Comparison of ENCODE assay signal across 8 cellular contexts in the genomic region with DNA sequence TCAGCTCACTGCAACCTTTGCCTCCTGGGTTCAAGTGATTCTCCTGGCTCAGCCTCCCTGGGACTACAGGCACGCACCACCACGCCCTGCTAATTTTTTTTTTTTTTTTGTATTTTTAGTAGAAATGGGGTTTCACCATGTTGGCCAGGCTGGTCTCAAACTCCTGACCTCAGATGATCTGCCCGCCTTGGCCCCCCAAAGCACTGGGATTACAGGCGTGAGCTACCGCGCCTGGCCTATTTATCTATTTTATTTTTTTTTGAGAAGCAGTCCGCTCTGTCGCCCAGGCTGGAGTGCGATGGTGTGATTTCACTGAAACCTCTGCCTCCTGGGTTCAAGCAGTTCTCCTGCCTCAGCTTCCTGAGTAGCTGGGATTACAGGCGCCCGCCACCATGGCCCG. TPM values are rescaled to one million over a fixed set of nuclear protein-coding genes. Genes with fewer than 3 reads are reported as not detected.
DNase-seq lines count a peak whose midpoint lies in the region; ATAC-seq, FAIRE-seq and TF ChIP-seq lines count a peak whose summit lies in the region.
"Not testable (repeated sequence)": the region's sequence is repeated elsewhere in the genome, so short reads cannot be mapped to it uniquely, and the experiment has no call there.

No MANE protein-coding gene starts in this region.

- not testable (repeated sequence) for H3K9me3 Mint-ChIP-seq in activated naive CD4-positive, alpha-beta T cell treated with anti-CD3 and anti-CD28 coated beads for 36 hours

- not testable (repeated sequence) for H3K36me3 Mint-ChIP-seq in activated naive CD4-positive, alpha-beta T cell treated with anti-CD3 and anti-CD28 coated beads for 36 hours (ENCODE audit: low read depth)

- not testable (repeated sequence) for H2AFZ ChIP-seq in SU-DHL-6 (ENCODE audit: low read depth, low read length, severe bottlenecking); HepG2 (ENCODE audit: low read length); osteoblast (ENCODE audit: low read length)

- H3K4me2 ChIP-seq in SU-DHL-6 (ENCODE audit: low read depth, low read length, poor library complexity, severe bottlenecking), result peak overlapping the region; percentile 73
- H3K4me2 ChIP-seq in HepG2 (ENCODE audit: low read depth, low read length), result 0 out of 2 replicates have a peak overlapping the region, but pooled peaks have one; percentile 53
- not testable (repeated sequence) for H3K4me2 ChIP-seq in osteoblast (ENCODE audit: insufficient read depth, low read length)

- not testable (repeated sequence) for BruUV-seq in HepG2 (replicated peaks; lab: Mats Ljungman, UMichigan)

- not testable (repeated sequence) for TF ChIP-seq RAD21 in HepG2 (CRISPR knock-in tag; IDR thresholded peaks at IDR 0.05)

- peaks cover 44% of the 10 kb centered on the region for H3K4me1 Mint-ChIP-seq in activated naive CD4-positive, alpha-beta T cell treated with anti-CD3 and anti-CD28 coated beads for 36 hours (ENCODE audit: low read depth)

- H3K27ac ChIP-seq in AG04450 (ENCODE audit: low read depth, low read length) (peak overlapping the region; percentile 88), HUES64 (ENCODE audit: low read depth, low read length) (peak overlapping the region; percentile 24; the same call in 1 of the 2 replicates), SU-DHL-6 (ENCODE audit: low read depth, low read length) (peak overlapping the region; percentile 93), dorsolateral prefrontal cortex (peak overlapping the region in 55 of 59 donors; percentile 31 to 100 (median 84)), HepG2 (ENCODE audit: extremely low read length, insufficient read depth, low read length) (peak overlapping the region; percentile 51), osteoblast (ENCODE audit: low read depth, low read length) (peak overlapping the region; percentile 87), stomach smooth muscle (ENCODE audit: low read length) (peak overlapping the region; percentile 88)

- peaks cover 37% of the 10 kb centered on the region for H3F3A ChIP-seq in SU-DHL-6 (ENCODE audit: insufficient read depth)

- POLR2A ChIA-PET in AG04450 (lab: Yijun Ruan, JAX) (interaction anchor here (1.9 kb wide), 1 partner anchor 10 kb away, joined by 5 read pairs; no protein-coding TSS in a partner anchor), HepG2 (lab: Yijun Ruan, JAX) (interaction anchor here (1.2 to 3.7 kb wide), 3 partner anchors 19 to 32 kb away, joined by 4 to 16 read pairs (median 14); no protein-coding TSS in a partner anchor)

- CTCF ChIA-PET in AG04450 (lab: Charles Lee), result interaction anchor here (1.4 to 2.1 kb wide), 2 partner anchors 46 to 128 kb away, joined by 7 to 14 read pairs; no protein-coding TSS in a partner anchor
- CTCF ChIA-PET in activated naive CD4-positive, alpha-beta T cell treated with anti-CD3 and anti-CD28 coated beads for 36 hours (lab: Charles Lee), result interaction anchor here (0.6 to 1.2 kb wide), 4 partner anchors 27 to 127 kb away, joined by 3 to 7 read pairs (median 4); no protein-coding TSS in a partner anchor
- CTCF ChIA-PET in HepG2 (lab: Yijun Ruan, JAX; ENCODE audit: low intra/inter-chr PET ratio, low total read pairs), result not testable (repeated sequence)

- FAIRE-seq in HepG2 (lab: Jason Lieb, UNC), result not testable (repeated sequence)

- not testable (repeated sequence) for TF ChIP-seq CTCF in AG04450 (IDR thresholded peaks at IDR 0.05; ENCODE audit: low read depth, low read length); SU-DHL-6 (IDR thresholded peaks at IDR 0.05; ENCODE audit: insufficient read depth, low read length, poor library complexity, severe bottlenecking); dorsolateral prefrontal cortex (IDR thresholded peaks at IDR 0.05 in 54 of 56, conservative IDR thresholded peaks at IDR 0.05 in 2 of 56; ENCODE audit: low read depth in 1 of 56, partially characterized antibody in 56 of 56); HepG2 (CRISPR knock-in tag; IDR thresholded peaks at IDR 0.05); osteoblast (IDR thresholded peaks at IDR 0.05; ENCODE audit: extremely low read depth, low read depth, low read length)

- H3K79me2 ChIP-seq in SU-DHL-6 (ENCODE audit: insufficient read depth, low read length) (peaks cover 73% of the 10 kb centered on the region), HepG2 (ENCODE audit: insufficient read depth, low read length) (peaks cover 25% of the 10 kb centered on the region), osteoblast (ENCODE audit: insufficient read depth, low read length) (peaks cover 75% of the 10 kb centered on the region)

- H3K27me3 ChIP-seq in AG04450 (ENCODE audit: control insufficient read depth, insufficient read depth, low read length); HUES64 (ENCODE audit: insufficient read depth, low read length); SU-DHL-6 (ENCODE audit: low read length); dorsolateral prefrontal cortex; HepG2 (ENCODE audit: control insufficient read depth in 1 of 2, insufficient read depth in 2 of 2, low read length in 2 of 2); osteoblast (ENCODE audit: insufficient read depth, low read length); stomach smooth muscle (ENCODE audit: control insufficient read depth in 1 of 2, insufficient read depth in 2 of 2, low read length in 2 of 2): not testable (repeated sequence)

- not testable (repeated sequence) for H3K27me3 Mint-ChIP-seq in activated naive CD4-positive, alpha-beta T cell treated with anti-CD3 and anti-CD28 coated beads for 36 hours (ENCODE audit: low read depth)

- H4K20me1 ChIP-seq in SU-DHL-6 (ENCODE audit: low read depth, low read length); HepG2 (ENCODE audit: insufficient read depth, low read length); osteoblast (ENCODE audit: insufficient read depth, low read length): not testable (repeated sequence)

- H3K4me1 ChIP-seq in HUES64 (ENCODE audit: insufficient read depth, low read length), result peaks cover 29% of the 10 kb centered on the region
- peaks cover 56% of the 10 kb centered on the region for H3K4me1 ChIP-seq in HepG2 (ENCODE audit: insufficient read depth, low read length)
- H3K4me1 ChIP-seq in osteoblast (ENCODE audit: insufficient read depth, low read length), result peaks cover 33% of the 10 kb centered on the region
- peaks cover 47% of the 10 kb centered on the region for H3K4me1 ChIP-seq in stomach smooth muscle (ENCODE audit: control insufficient read depth, insufficient read depth, low read length)

- WGBS in HUES64, result 96% methylated on average over 12 of the region's 12 CpGs
- WGBS in HepG2 (ENCODE audit: low lambda C conversion rate), result 89% methylated on average over 12 of the region's 12 CpGs

- not testable (repeated sequence) for H3K9me2 ChIP-seq in SU-DHL-6 (replicated peaks; ENCODE audit: insufficient read depth, low read length)

- not testable (repeated sequence) for TF ChIP-seq EP300 in HepG2 (IDR thresholded peaks at IDR 0.05; ENCODE audit: low read depth in 2 of 2, low read length in 2 of 2); HepG2 (CRISPR knock-in tag; IDR thresholded peaks at IDR 0.05; ENCODE audit: borderline replicate concordance)

- H3K27ac Mint-ChIP-seq in activated naive CD4-positive, alpha-beta T cell treated with anti-CD3 and anti-CD28 coated beads for 36 hours, result peak overlapping the region; percentile 95

- H3K4me3 Mint-ChIP-seq in activated naive CD4-positive, alpha-beta T cell treated with anti-CD3 and anti-CD28 coated beads for 36 hours, result peak overlapping the region; percentile 69

- not testable (repeated sequence) for ATAC-seq in HepG2

- intact Hi-C loops in activated naive CD4-positive, alpha-beta T cell treated with anti-CD3 and anti-CD28 coated beads for 36 hours (cut with micrococcal nuclease); dorsolateral prefrontal cortex (cut with DNase I); HepG2 (cut with micrococcal nuclease; ENCODE audit: unreplicated experiment): not testable (repeated sequence)

- H3K36me3 ChIP-seq in HUES64 (ENCODE audit: insufficient read depth, low read length); SU-DHL-6 (ENCODE audit: low read length); HepG2 (replicated peaks in 1 of 2; ENCODE audit: control insufficient read depth in 1 of 2, insufficient read depth in 2 of 2, low read length in 2 of 2); osteoblast (ENCODE audit: insufficient read depth, low read length); stomach smooth muscle (ENCODE audit: control insufficient read depth in 2 of 2, insufficient read depth in 2 of 2, low read length in 2 of 2): not testable (repeated sequence)

- in situ Hi-C loops in HepG2 (cut with HindIII; ENCODE audit: extremely low pct_ligation_motif_present, low pct_unique_long_range_greater_than_20kb), result not testable (repeated sequence)

- not testable (repeated sequence) for DNase-seq in AG04450 (ENCODE audit: low read depth, low spot score); activated naive CD4-positive, alpha-beta T cell treated with anti-CD3 and anti-CD28 coated beads for 36 hours; dorsolateral prefrontal cortex; HepG2 (ENCODE audit: low spot score); osteoblast (ENCODE audit: insufficient read length, low spot score, missing footprints)

- H3K9ac ChIP-seq in HUES64 (ENCODE audit: low read depth, low read length); HepG2 (ENCODE audit: insufficient read depth, low read depth, low read length); stomach smooth muscle (ENCODE audit: low read length in 2 of 2): not testable (repeated sequence)
- peak overlapping the region; percentile 44 for H3K9ac ChIP-seq in SU-DHL-6 (ENCODE audit: low read length)

- not testable (repeated sequence) for H3K4me3 ChIP-seq in AG04450 (ENCODE audit: low read depth, low read length); HUES64 (ENCODE audit: low read length); HepG2 (replicated peaks in 1 of 3; ENCODE audit: insufficient read depth in 1 of 3, low read depth in 2 of 3, low read length in 3 of 3); osteoblast (ENCODE audit: insufficient read depth, low read length); stomach smooth muscle (ENCODE audit: low read length in 2 of 2)
- peak overlapping the region; percentile 26 for H3K4me3 ChIP-seq in SU-DHL-6 (ENCODE audit: insufficient read depth, low read length, poor library complexity, severe bottlenecking)
- H3K4me3 ChIP-seq in dorsolateral prefrontal cortex, result peak overlapping the region in 9 of 59 donors; percentile 3 to 94 (median 24)

- TF ChIP-seq POLR2A in HepG2 (IDR thresholded peaks at IDR 0.05; ENCODE audit: insufficient read depth in 1 of 2, low read depth in 2 of 2, low read length in 2 of 2), result not testable (repeated sequence)

- not testable (repeated sequence) for H3K9me3 ChIP-seq in AG04450 (ENCODE audit: control insufficient read depth, insufficient read depth, low read length); HUES64 (ENCODE audit: insufficient read depth, low read depth, low read length); SU-DHL-6 (ENCODE audit: insufficient read depth, low read length); HepG2 (ENCODE audit: low read length); osteoblast (ENCODE audit: low read depth, low read length); stomach smooth muscle (ENCODE audit: control insufficient read depth in 2 of 2, low read length in 2 of 2)

RNA-seq across cellular contexts. Expression of a gene that starts 3.4 kb away (rescaled TPM):
- polyA plus RNA-seq in AG04450 (2011; rRNA removed) (12.0 and 12.6 TPM in 2 replicates), HepG2 (2011; rRNA removed) (10.5 and 16.7 TPM in 2 replicates)
- 20.6 TPM in 2 replicates for polyA minus RNA-seq in AG04450 (2011; rRNA and poly(A)+ RNA removed)
- polyA plus RNA-seq in HUES64 (2013, experiment 1 of 2), result 9.7 TPM
- polyA plus RNA-seq in HUES64 (2013, experiment 2 of 2), result 10.2 TPM
- total RNA-seq in activated naive CD4-positive, alpha-beta T cell treated with anti-CD3 and anti-CD28 coated beads for 36 hours, result 10 to 100 TPM; 12.0 to 12.7 TPM
- total RNA-seq in dorsolateral prefrontal cortex (10 to 100 TPM; 17.8 to 66.6 (median 35.3) TPM), HepG2 (2016; rRNA removed; fragmentation: Illumina TruSeq; extraction: Trizol) (18.5 and 24.8 TPM in 2 replicates), osteoblast (9.7 and 13.4 TPM in 2 replicates)
- 4.5 and 5.1 TPM in 2 replicates for total RNA-seq in HepG2 (2016; cell fraction: cytosol; rRNA removed; fragmentation: Illumina TruSeq; extraction: Trizol; ENCODE audit: low read depth)
- 16.4 and 24.3 TPM in 2 replicates for total RNA-seq in HepG2 (2016; cell fraction: insoluble cytoplasmic fraction; rRNA removed; fragmentation: Illumina TruSeq; extraction: Trizol)
- total RNA-seq in HepG2 (2016; cell fraction: membrane; rRNA removed; fragmentation: Illumina TruSeq; extraction: Trizol), result 10.5 and 11.1 TPM in 2 replicates
- total RNA-seq in HepG2 (2016; cell fraction: nucleus; rRNA removed; fragmentation: Illumina TruSeq; extraction: Trizol), result 21.4 and 25.1 TPM in 2 replicates
- polyA plus RNA-seq in HepG2 (2011; cell fraction: cytosol; rRNA removed), result 10.7 and 11.2 TPM in 2 replicates
- polyA plus RNA-seq in HepG2 (2011; cell fraction: nucleus; rRNA removed), result 26.1 and 29.6 TPM in 2 replicates
- 12.9 and 15.5 TPM in 2 replicates for polyA plus RNA-seq in HepG2 (2012)
- 1.1 and 1.3 TPM in 2 replicates for polyA plus RNA-seq in HepG2 (2016; cell fraction: cytosol; fragmentation: Illumina TruSeq; extraction: Trizol; ENCODE audit: low read depth)
- polyA plus RNA-seq in HepG2 (2016; cell fraction: insoluble cytoplasmic fraction; fragmentation: Illumina TruSeq; extraction: Trizol; ENCODE audit: low read depth), result 11.6 and 13.1 TPM in 2 replicates
- 2.6 and 2.7 TPM in 2 replicates for polyA plus RNA-seq in HepG2 (2016; cell fraction: membrane; fragmentation: Illumina TruSeq; extraction: Trizol; ENCODE audit: low read depth)
- 31.1 and 36.4 TPM in 2 replicates for polyA plus RNA-seq in HepG2 (2016; cell fraction: nucleus; fragmentation: Illumina TruSeq; extraction: Trizol; ENCODE audit: insufficient read depth, low read depth)
- polyA minus RNA-seq in HepG2 (2011; rRNA and poly(A)+ RNA removed; ENCODE audit: low replicate concordance), result 20.5 and 28.1 TPM in 2 replicates
- 10.0 and 10.2 TPM in 2 replicates for polyA minus RNA-seq in HepG2 (2011; cell fraction: cytosol; rRNA and poly(A)+ RNA removed)
- polyA minus RNA-seq in HepG2 (2011; cell fraction: nucleus; rRNA and poly(A)+ RNA removed), result 14.4 and 26.1 TPM in 2 replicates

RNA-seq across cellular contexts. Expression of a gene that starts 4.4 kb away (rescaled TPM):
- 7.5 and 8.9 TPM in 2 replicates for polyA plus RNA-seq in AG04450 (2011; rRNA removed)
- 6.9 and 9.8 TPM in 2 replicates for polyA minus RNA-seq in AG04450 (2011; rRNA and poly(A)+ RNA removed)
- polyA plus RNA-seq in HUES64 (2013, experiment 1 of 2), result 6.3 TPM
- polyA plus RNA-seq in HUES64 (2013, experiment 2 of 2), result 7.8 TPM
- total RNA-seq in activated naive CD4-positive, alpha-beta T cell treated with anti-CD3 and anti-CD28 coated beads for 36 hours, result 10 to 100 TPM; 12.3 to 12.8 TPM
- total RNA-seq in dorsolateral prefrontal cortex, result 10 to 100 TPM in 17 of 120 experiments, 1 to 10 TPM in 103; 3.4 to 14.7 (median 7.2) TPM
- 6.0 and 6.6 TPM in 2 replicates for total RNA-seq in HepG2 (2016; rRNA removed; fragmentation: Illumina TruSeq; extraction: Trizol)
- total RNA-seq in HepG2 (2016; cell fraction: cytosol; rRNA removed; fragmentation: Illumina TruSeq; extraction: Trizol; ENCODE audit: low read depth), result 3.1 and 4.1 TPM in 2 replicates
- 6.0 and 6.4 TPM in 2 replicates for total RNA-seq in HepG2 (2016; cell fraction: insoluble cytoplasmic fraction; rRNA removed; fragmentation: Illumina TruSeq; extraction: Trizol)
- 5.7 and 6.1 TPM in 2 replicates for total RNA-seq in HepG2 (2016; cell fraction: membrane; rRNA removed; fragmentation: Illumina TruSeq; extraction: Trizol)
- total RNA-seq in HepG2 (2016; cell fraction: nucleus; rRNA removed; fragmentation: Illumina TruSeq; extraction: Trizol), result 2.9 and 4.1 TPM in 2 replicates
- polyA plus RNA-seq in HepG2 (2011; rRNA removed), result 6.9 TPM in 2 replicates
- 4.9 and 6.4 TPM in 2 replicates for polyA plus RNA-seq in HepG2 (2011; cell fraction: cytosol; rRNA removed)
- polyA plus RNA-seq in HepG2 (2011; cell fraction: nucleus; rRNA removed), result 3.8 and 4.0 TPM in 2 replicates
- 3.0 and 3.8 TPM in 2 replicates for polyA plus RNA-seq in HepG2 (2012)
- 2.4 and 2.6 TPM in 2 replicates for polyA plus RNA-seq in HepG2 (2016; cell fraction: cytosol; fragmentation: Illumina TruSeq; extraction: Trizol; ENCODE audit: low read depth)
- polyA plus RNA-seq in HepG2 (2016; cell fraction: insoluble cytoplasmic fraction; fragmentation: Illumina TruSeq; extraction: Trizol; ENCODE audit: low read depth), result 5.2 and 5.7 TPM in 2 replicates
- 3.5 and 3.9 TPM in 2 replicates for polyA plus RNA-seq in HepG2 (2016; cell fraction: membrane; fragmentation: Illumina TruSeq; extraction: Trizol; ENCODE audit: low read depth)
- 4.9 and 5.1 TPM in 2 replicates for polyA plus RNA-seq in HepG2 (2016; cell fraction: nucleus; fragmentation: Illumina TruSeq; extraction: Trizol; ENCODE audit: insufficient read depth, low read depth)
- 8.2 and 13.2 TPM in 2 replicates for polyA minus RNA-seq in HepG2 (2011; rRNA and poly(A)+ RNA removed; ENCODE audit: low replicate concordance)
- 3.2 and 6.0 TPM in 2 replicates for polyA minus RNA-seq in HepG2 (2011; cell fraction: cytosol; rRNA and poly(A)+ RNA removed)
- 1.5 and 2.1 TPM in 2 replicates for polyA minus RNA-seq in HepG2 (2011; cell fraction: nucleus; rRNA and poly(A)+ RNA removed)
- total RNA-seq in osteoblast, result 10.1 and 10.6 TPM in 2 replicates

RNA-seq across cellular contexts. Expression of a gene that starts 56.1 kb away (rescaled TPM):
- 56.3 and 75.2 TPM in 2 replicates for polyA plus RNA-seq in AG04450 (2011; rRNA removed)
- 50.5 and 68.7 TPM in 2 replicates for polyA minus RNA-seq in AG04450 (2011; rRNA and poly(A)+ RNA removed)
- polyA plus RNA-seq in HUES64 (2013, experiment 1 of 2), result 51.7 TPM
- polyA plus RNA-seq in HUES64 (2013, experiment 2 of 2), result 48.8 TPM
- total RNA-seq in activated naive CD4-positive, alpha-beta T cell treated with anti-CD3 and anti-CD28 coated beads for 36 hours, result 10 to 100 TPM; 47.6 to 48.4 TPM
- 100 to 1,000 TPM in 43 of 120 experiments, 10 to 100 TPM in 77; 59.1 to 132 (median 93.5) TPM for total RNA-seq in dorsolateral prefrontal cortex
- total RNA-seq in HepG2 (2016; rRNA removed; fragmentation: Illumina TruSeq; extraction: Trizol), result 68.5 and 79.8 TPM in 2 replicates
- 176 and 179 TPM in 2 replicates for total RNA-seq in HepG2 (2016; cell fraction: cytosol; rRNA removed; fragmentation: Illumina TruSeq; extraction: Trizol; ENCODE audit: low read depth)
- total RNA-seq in HepG2 (2016; cell fraction: insoluble cytoplasmic fraction; rRNA removed; fragmentation: Illumina TruSeq; extraction: Trizol), result 65.6 and 85.2 TPM in 2 replicates
- 80.3 and 84.6 TPM in 2 replicates for total RNA-seq in HepG2 (2016; cell fraction: membrane; rRNA removed; fragmentation: Illumina TruSeq; extraction: Trizol)
- 40.6 and 44.2 TPM in 2 replicates for total RNA-seq in HepG2 (2016; cell fraction: nucleus; rRNA removed; fragmentation: Illumina TruSeq; extraction: Trizol)
- 63.7 and 67.2 TPM in 2 replicates for polyA plus RNA-seq in HepG2 (2011; rRNA removed)
- 53.6 and 85.6 TPM in 2 replicates for polyA plus RNA-seq in HepG2 (2011; cell fraction: cytosol; rRNA removed)
- 128 and 148 TPM in 2 replicates for polyA plus RNA-seq in HepG2 (2011; cell fraction: nucleus; rRNA removed)
- polyA plus RNA-seq in HepG2 (2012), result 39.6 and 40.6 TPM in 2 replicates
- 61.1 and 71.8 TPM in 2 replicates for polyA plus RNA-seq in HepG2 (2016; cell fraction: cytosol; fragmentation: Illumina TruSeq; extraction: Trizol; ENCODE audit: low read depth)
- polyA plus RNA-seq in HepG2 (2016; cell fraction: insoluble cytoplasmic fraction; fragmentation: Illumina TruSeq; extraction: Trizol; ENCODE audit: low read depth), result 67.8 and 88.5 TPM in 2 replicates
- polyA plus RNA-seq in HepG2 (2016; cell fraction: membrane; fragmentation: Illumina TruSeq; extraction: Trizol; ENCODE audit: low read depth), result 68.9 and 78.2 TPM in 2 replicates
- 101 and 105 TPM in 2 replicates for polyA plus RNA-seq in HepG2 (2016; cell fraction: nucleus; fragmentation: Illumina TruSeq; extraction: Trizol; ENCODE audit: insufficient read depth, low read depth)
- 109 and 143 TPM in 2 replicates for polyA minus RNA-seq in HepG2 (2011; rRNA and poly(A)+ RNA removed; ENCODE audit: low replicate concordance)
- 29.5 and 39.2 TPM in 2 replicates for polyA minus RNA-seq in HepG2 (2011; cell fraction: cytosol; rRNA and poly(A)+ RNA removed)
- polyA minus RNA-seq in HepG2 (2011; cell fraction: nucleus; rRNA and poly(A)+ RNA removed), result 39.4 and 44.6 TPM in 2 replicates
- 42.7 and 50.3 TPM in 2 replicates for total RNA-seq in osteoblast

Comparison
In these comparisons a context has a peak if more than half of its experiments do, and no peak if none do; other contexts are left out.
1. H3K27ac ChIP-seq: peak in every context shown above with its lines; median percentile 93 in SU-DHL-6; 88 in AG04450; 88 in stomach smooth muscle; 87 in osteoblast; 84 in dorsolateral prefrontal cortex; 51 in HepG2; 24 in HUES64.